25 cellular contexts compared by ENCODE assay signal in genomic region chr14:55673048-55673447, GRCh38.
"Had no signal": no experiment of that assay in that cellular context is flagged by ENCODE, and none has a peak within 500 bp of the region (broad histone marks: within the 10 kb centered on the region; RNA-seq: fewer than 3 reads in every experiment).

No MANE protein-coding gene starts in this region.

- H3K27me3 Mint-ChIP-seq: activated B cell treated with CpG ODN at 0.5 μM for 24 hours; activated CD4-positive, alpha-beta T cell treated with anti-CD3 and anti-CD28 coated beads, Interleukin-2, amount 10 ng/mL, durations not matched to agents 24 days and 14 days; activated CD8-positive, alpha-beta memory T cell treated with anti-CD3 and anti-CD28 coated beads, Interleukin-2, amount 10 ng/mL, durations not matched to agents 7 days and 5 days; activated naive CD8-positive, alpha-beta T cell; activated T-cell treated with anti-CD3 and anti-CD28 coated beads, Interleukin-2, amount 50 U/mL, for 24 hours; brain had no signal

- H3K4me3 Mint-ChIP-seq: activated B cell treated with CpG ODN at 0.5 μM for 24 hours; activated CD4-positive, alpha-beta T cell treated with anti-CD3 and anti-CD28 coated beads, Interleukin-2, amount 10 ng/mL, durations not matched to agents 24 days and 14 days; activated CD8-positive, alpha-beta memory T cell treated with anti-CD3 and anti-CD28 coated beads, Interleukin-2, amount 10 ng/mL, durations not matched to agents 7 days and 5 days; activated naive CD8-positive, alpha-beta T cell; activated T-cell treated with anti-CD3 and anti-CD28 coated beads, Interleukin-2, amount 50 U/mL, for 24 hours; activated T-helper 1 cell treated with anti-CD3 and anti-CD28 coated beads, Interleukin-12 subunit alpha, Interleukin-12 subunit beta, Interleukin-2, Interleukin-4 antibody, amounts not matched to agents 30 ng/mL and 10 ng/mL and 1 ng/mL, durations not matched to agents 14 hours and 24 hours and 36 hours; brain had no signal

- H3K9me3 ChIP-seq: MG63 had no signal

- H3K27ac Mint-ChIP-seq: activated B cell treated with CpG ODN at 0.5 μM for 24 hours; activated CD4-positive, alpha-beta T cell treated with anti-CD3 and anti-CD28 coated beads, Interleukin-2, amount 10 ng/mL, durations not matched to agents 24 days and 14 days; activated CD8-positive, alpha-beta memory T cell treated with anti-CD3 and anti-CD28 coated beads, Interleukin-2, amount 10 ng/mL, durations not matched to agents 7 days and 5 days; activated naive CD8-positive, alpha-beta T cell; activated T-cell treated with anti-CD3 and anti-CD28 coated beads, Interleukin-2, amount 50 U/mL, for 24 hours; activated T-helper 1 cell treated with anti-CD3 and anti-CD28 coated beads, Interleukin-12 subunit alpha, Interleukin-12 subunit beta, Interleukin-2, Interleukin-4 antibody, amounts not matched to agents 30 ng/mL and 10 ng/mL and 1 ng/mL, durations not matched to agents 14 hours and 24 hours and 36 hours; brain had no signal

- DNase-seq: activated B cell treated with CpG ODN at 0.5 μM for 24 hours; activated CD4-positive, alpha-beta T cell treated with anti-CD3 and anti-CD28 coated beads for 1 hour; activated CD4-positive, alpha-beta T cell treated with anti-CD3 and anti-CD28 coated beads, Interleukin-2, amount 10 ng/mL, durations not matched to agents 24 days and 14 days; activated CD4-positive, alpha-beta T cell treated with anti-CD3 and anti-CD28 coated beads, Interleukin-2, amount 50 U/mL, for 48 hours; activated CD8-positive, alpha-beta memory T cell treated with anti-CD3 and anti-CD28 coated beads, Interleukin-2, amount 10 ng/mL, durations not matched to agents 7 days and 5 days; activated effector memory CD4-positive, alpha-beta T cell treated with Interleukin-2 at 50 U/mL for 16 hours; activated naive CD4-positive, alpha-beta T cell; activated T-cell treated with anti-CD3 and anti-CD28 coated beads, Interleukin-2, amount 50 U/mL, for 24 hours; amygdala; MG63; NCI-H1105; NCI-H1436; NCI-H187; NCI-H2081; NCI-H446; NCI-H524; SHP77 treated with DMSO at 0.1 percent for 48 hours; T-helper 2 cell; T1000 had no signal

- H3K27me3 ChIP-seq: MG63 had no signal

- ATAC-seq: activated CD8-positive, alpha-beta memory T cell treated with anti-CD3 and anti-CD28 coated beads, Interleukin-2, amount 10 ng/mL, durations not matched to agents 7 days and 5 days had no signal

- FAIRE-seq: astrocyte, RCC 7860, TTC549 had no signal

- H3K4me3 ChIP-seq: MG63 had no signal

- H3K9me3 Mint-ChIP-seq: activated B cell treated with CpG ODN at 0.5 μM for 24 hours; activated CD4-positive, alpha-beta T cell treated with anti-CD3 and anti-CD28 coated beads, Interleukin-2, amount 10 ng/mL, durations not matched to agents 24 days and 14 days; activated T-cell treated with anti-CD3 and anti-CD28 coated beads, Interleukin-2, amount 50 U/mL, for 24 hours; activated T-helper 1 cell treated with anti-CD3 and anti-CD28 coated beads, Interleukin-12 subunit alpha, Interleukin-12 subunit beta, Interleukin-2, Interleukin-4 antibody, amounts not matched to agents 30 ng/mL and 10 ng/mL and 1 ng/mL, durations not matched to agents 14 hours and 24 hours and 36 hours; brain had no signal

- H3K4me1 Mint-ChIP-seq: activated B cell treated with CpG ODN at 0.5 μM for 24 hours; activated CD8-positive, alpha-beta memory T cell treated with anti-CD3 and anti-CD28 coated beads, Interleukin-2, amount 10 ng/mL, durations not matched to agents 7 days and 5 days had no signal
